Comparison of ENCODE assay signal across 1 cellular context in the genomic region with DNA sequence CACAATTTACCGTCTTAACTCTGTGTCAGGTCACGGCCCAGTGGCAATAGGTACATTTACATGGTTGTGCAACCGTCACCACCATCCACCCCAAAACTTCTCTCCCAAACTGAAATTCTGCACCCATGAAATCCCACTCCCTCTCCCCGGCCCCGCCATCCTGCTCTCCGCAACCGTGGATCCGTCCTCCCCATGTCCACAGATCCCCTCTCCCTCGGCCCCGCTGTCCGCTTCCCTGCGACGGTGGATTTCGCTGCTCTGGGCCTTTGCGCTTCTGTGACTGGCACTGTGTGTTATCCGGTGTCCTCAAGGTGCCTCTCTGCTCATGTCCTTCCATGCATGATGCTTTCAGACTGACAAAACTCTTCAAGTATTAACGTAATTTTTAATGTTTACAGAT.
TF ChIP-seq lines count a peak whose summit lies in the region.

No MANE protein-coding gene starts in this region.

TF ChIP-seq in HEK293T, 16 proteins besides CTCF, POLR2A, EP300 and RAD21 (continued from another document):
- no peak for TF ChIP-seq BHLHE40 (IDR thresholded peaks at IDR 0.05; ENCODE audit: borderline replicate concordance)
TF ChIP-seq in HEK293T: peak in this region for 0.
